ENCODE assay signal across 11 cellular contexts in the genomic region with DNA sequence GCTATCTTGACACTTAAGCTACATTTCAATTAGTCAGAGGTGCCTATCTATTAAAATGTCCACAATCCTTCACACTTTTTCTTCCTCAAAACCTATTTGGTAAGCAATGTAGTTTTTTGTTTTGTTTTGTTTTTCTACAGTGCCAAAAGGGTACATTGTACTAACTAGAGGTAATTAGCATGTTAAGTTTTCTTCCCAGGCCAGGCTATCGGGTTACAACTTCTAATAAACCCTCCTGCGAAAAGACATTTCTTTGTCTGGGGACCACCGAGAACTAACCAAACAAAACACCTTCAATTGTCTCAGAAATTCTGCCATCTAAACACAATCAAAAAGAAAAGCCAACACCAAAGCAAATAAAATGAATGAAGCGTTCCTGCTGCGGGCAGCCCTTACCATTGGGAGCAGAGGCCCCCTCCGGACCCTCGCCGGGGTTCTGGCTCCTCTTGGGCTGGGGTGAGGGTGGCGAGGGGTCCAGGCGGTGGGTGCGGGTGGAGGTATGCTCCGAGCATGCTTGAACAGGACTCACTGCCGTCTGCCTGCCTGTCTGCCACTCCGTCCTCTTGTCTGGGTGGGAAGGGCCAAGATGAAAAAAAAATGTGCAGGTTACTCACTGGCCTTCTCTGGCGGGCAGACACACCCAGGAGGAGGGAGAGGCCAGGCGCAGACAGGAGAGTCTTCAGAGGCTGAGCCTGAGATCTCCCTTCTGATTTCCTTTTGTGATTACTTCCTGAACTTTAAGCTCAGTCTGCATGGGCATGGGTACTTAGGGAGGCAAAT.
DNase-seq lines count a peak whose midpoint lies in the region; ATAC-seq and TF ChIP-seq lines count a peak whose summit lies in the region.
"Had no signal": no experiment of that assay in that cellular context is flagged by ENCODE, and none has a peak within 500 bp of the region (broad histone marks: within the 10 kb centered on the region; RNA-seq: fewer than 3 reads in every experiment).

No MANE protein-coding gene starts in this region.

- H3K36me3 ChIP-seq in colonic mucosa: no peaks in the 10 kb centered on the region
- no peaks in the 10 kb centered on the region for H3K36me3 ChIP-seq in neuron (ENCODE audit: insufficient read depth, low read length)

- peak overlapping the region; percentile 58 for H3K27ac ChIP-seq in colonic mucosa

- H3K27me3 ChIP-seq in colonic mucosa (no peaks in the 10 kb centered on the region), neuron (ENCODE audit: insufficient read depth, low read length) (no peaks in the 10 kb centered on the region)

- H3K4me3 ChIP-seq in colonic mucosa (peak overlapping the region; percentile 29), neuron (ENCODE audit: low read length) (peak overlapping the region; percentile 36)

- H3K9me3 ChIP-seq in colonic mucosa (no peaks in the 10 kb centered on the region), neuron (ENCODE audit: low read length) (no peaks in the 10 kb centered on the region)

- no peak for TF ChIP-seq CTCF in colonic mucosa (IDR thresholded peaks at IDR 0.05)

- intact Hi-C loops in colonic mucosa (cut with DNase I): no loop called here

- DNase-seq in DMS153 treated with DMSO at 0.1 percent for 48 hours (lab: John Stamatoyannopoulos, UW; ENCODE audit: unreplicated experiment): peak; percentile 35
- peak; percentile 60 for DNase-seq in NCI-H2171 (lab: John Stamatoyannopoulos, UW)
- DNase-seq in colonic mucosa: peak; percentile 81
- DNase-seq: activated CD8-positive, alpha-beta T cell treated with anti-CD3 and anti-CD28 coated beads for 36 hours; DND-41; occipital lobe had no signal

- no peak for ATAC-seq in GM18511 (IDR thresholded peaks at IDR 0.05; ENCODE audit: unreplicated experiment)
- ATAC-seq in GM19452 (IDR thresholded peaks at IDR 0.05; ENCODE audit: unreplicated experiment): no peak
- ATAC-seq in HG03175 (IDR thresholded peaks at IDR 0.05; ENCODE audit: unreplicated experiment): no peak
- no peak for ATAC-seq in HG02588 (IDR thresholded peaks at IDR 0.05; ENCODE audit: unreplicated experiment)
- ATAC-seq: activated CD8-positive, alpha-beta T cell treated with anti-CD3 and anti-CD28 coated beads for 36 hours had no signal

- H3K4me1 ChIP-seq in colonic mucosa: no peaks in the 10 kb centered on the region
- H3K4me1 ChIP-seq in neuron (ENCODE audit: insufficient read depth, low read length): peaks cover 23% of the 10 kb centered on the region

- peak overlapping the region; percentile 26 to 68 for H3K9ac ChIP-seq in colonic mucosa (ENCODE audit: low read depth in 2 of 2, low read length in 2 of 2)

- H2AFZ ChIP-seq in neuron (ENCODE audit: low read depth, low read length): peak overlapping the region; percentile 48
